Comparison of ENCODE assay signal across 11 cellular contexts in genomic region chr2:111705206-111705605, GRCh38.
DNase-seq lines count a peak whose midpoint lies in the region; ATAC-seq, FAIRE-seq and TF ChIP-seq lines count a peak whose summit lies in the region.
"Had no signal": no experiment of that assay in that cellular context is flagged by ENCODE, and none has a peak within 500 bp of the region (broad histone marks: within the 10 kb centered on the region; RNA-seq: fewer than 3 reads in every experiment).

No MANE protein-coding gene starts in this region.

- no peaks in the 10 kb centered on the region for H4K20me1 ChIP-seq in PC-3 (ENCODE audit: low read length)

- H3K27ac ChIP-seq in PC-3 (ENCODE audit: low read length) (peak overlapping the region; percentile 89), kidney (ENCODE audit: low read depth in 2 of 2, low read length in 2 of 2) (peak overlapping the region; percentile 41 to 59), tibial nerve (no peak overlapping the region)
- H3K27ac ChIP-seq: coronary artery, left ventricle myocardium inferior had no signal

- ATAC-seq in GM18861 (IDR thresholded peaks at IDR 0.05; ENCODE audit: unreplicated experiment) (peak; percentile 25), PC-3 (no peak)

- POLR2A ChIA-PET in PC-3 (lab: Charles Lee; ENCODE audit: unreplicated experiment) = no interaction called here

- H3K4me2 ChIP-seq in PC-3 (ENCODE audit: low read length) = peak overlapping the region; percentile 36

- no peaks in the 10 kb centered on the region for H3K9me3 ChIP-seq in PC-3 (ENCODE audit: low read length)
- H3K9me3 ChIP-seq in kidney (ENCODE audit: control insufficient read depth in 1 of 2, low read length in 2 of 2) = no peaks in the 10 kb centered on the region
- H3K9me3 ChIP-seq in tibial nerve = no peaks in the 10 kb centered on the region
- H3K9me3 ChIP-seq: left ventricle myocardium inferior had no signal

- BruUV-seq in PC-3 (replicated peaks; lab: Mats Ljungman, UMichigan) = no TSS peak

- TF ChIP-seq POLR2A in tibial nerve (IDR thresholded peaks at IDR 0.05) = no peak

- no peaks in the 10 kb centered on the region for H3K79me2 ChIP-seq in PC-3 (ENCODE audit: low read length)

- CTCF ChIA-PET in PC-3 (lab: Charles Lee) = no interaction called here

- H3K9ac ChIP-seq in PC-3 (ENCODE audit: low read length) (peak overlapping the region; percentile 56), kidney (ENCODE audit: low read length in 2 of 2) (no peak overlapping the region)

- no peaks in the 10 kb centered on the region for H3F3A ChIP-seq in PC-3 (ENCODE audit: low read length, unreplicated experiment)

- H2AFZ ChIP-seq in PC-3 (ENCODE audit: low read length) = no peak overlapping the region

- no peak overlapping the region for H3K4me3 ChIP-seq in H7 (ENCODE audit: insufficient read depth, low read depth, low read length)
- peak overlapping the region; percentile 1; the same call in 1 of the 2 replicates for H3K4me3 ChIP-seq in PC-3 (ENCODE audit: low read length)
- H3K4me3 ChIP-seq in kidney (ENCODE audit: low read length in 2 of 2) = no peak overlapping the region
- no peak overlapping the region for H3K4me3 ChIP-seq in tibial nerve
- no peak overlapping the region for H3K4me3 ChIP-seq in foreskin fibroblast (ENCODE audit: low read depth in 1 of 2, low read length in 2 of 2)
- H3K4me3 ChIP-seq: coronary artery, left ventricle myocardium inferior had no signal

- no peaks in the 10 kb centered on the region for H3K9me2 ChIP-seq in PC-3 (replicated peaks; ENCODE audit: low read length)

- no peaks in the 10 kb centered on the region for H3K27me3 ChIP-seq in H7 (ENCODE audit: control insufficient read depth, insufficient read depth, low read length)
- no peaks in the 10 kb centered on the region for H3K27me3 ChIP-seq in PC-3 (ENCODE audit: low read length)
- H3K27me3 ChIP-seq in tibial nerve = no peaks in the 10 kb centered on the region

- H3K36me3 ChIP-seq in H7 (replicated peaks; ENCODE audit: control insufficient read depth, insufficient read depth, low read length) = no peaks in the 10 kb centered on the region
- H3K36me3 ChIP-seq in PC-3 (ENCODE audit: low read depth, low read length) = no peaks in the 10 kb centered on the region
- no peaks in the 10 kb centered on the region for H3K36me3 ChIP-seq in kidney (ENCODE audit: control insufficient read depth in 1 of 2, insufficient read depth in 2 of 2, low read length in 2 of 2)
- no peaks in the 10 kb centered on the region for H3K36me3 ChIP-seq in tibial nerve
- H3K36me3 ChIP-seq: left ventricle myocardium inferior had no signal

- intact Hi-C loops in PC-3 (cut with micrococcal nuclease) = no loop called here
- intact Hi-C loops in kidney (cut with DNase I) = no loop called here

- DNase-seq in H7 (peak; percentile 6), PC-3 (no peak), kidney (no peak), EL (no peak), HUDEP-2 (lab: John Stamatoyannopoulos, UW; ENCODE audit: unreplicated experiment in 76 of 76) (no peak), tibial nerve (ENCODE audit: low spot score in 2 of 2) (no peak), foreskin fibroblast (no peak)
- DNase-seq: GDM1, left ventricle myocardium inferior had no signal

- TF ChIP-seq CTCF in PC-3 (conservative IDR thresholded peaks at IDR 0.05; ENCODE audit: low read depth, low read length) (no peak), kidney (IDR thresholded peaks at IDR 0.05; ENCODE audit: borderline replicate concordance, extremely low read depth, insufficient read depth) (no peak), tibial nerve (IDR thresholded peaks at IDR 0.05) (no peak), foreskin fibroblast (IDR thresholded peaks at IDR 0.05; ENCODE audit: low read depth, low read length) (no peak)

- TF ChIP-seq EP300 in tibial nerve (IDR thresholded peaks at IDR 0.05) = no peak

- H3K4me1 ChIP-seq in PC-3 (ENCODE audit: insufficient read depth, low read length) = peaks cover 59% of the 10 kb centered on the region
- H3K4me1 ChIP-seq in kidney (ENCODE audit: control insufficient read depth in 1 of 2, insufficient read depth in 1 of 2, low read depth in 1 of 2, low read length in 2 of 2) = peaks cover 8 to 11% of the 10 kb centered on the region in 2 donors
- peaks cover 0 to 27% (median 6%) of the 10 kb centered on the region in 4 donors for H3K4me1 ChIP-seq in tibial nerve

- FAIRE-seq in kidney (lab: Jason Lieb, UNC) = no peak

- 82 to 83% methylated on average over 6 of the region's 6 CpGs for WGBS in tibial nerve, 2 donors

Comparison
In these comparisons a context has a peak if more than half of its experiments do, and no peak if none do; other contexts are left out.
1. H3K27ac ChIP-seq: peak in PC-3 (single experiment) and kidney (2 of 2); none in tibial nerve (0 of 4).